ENCODE assay signal across 10 cellular contexts in the genomic region with DNA sequence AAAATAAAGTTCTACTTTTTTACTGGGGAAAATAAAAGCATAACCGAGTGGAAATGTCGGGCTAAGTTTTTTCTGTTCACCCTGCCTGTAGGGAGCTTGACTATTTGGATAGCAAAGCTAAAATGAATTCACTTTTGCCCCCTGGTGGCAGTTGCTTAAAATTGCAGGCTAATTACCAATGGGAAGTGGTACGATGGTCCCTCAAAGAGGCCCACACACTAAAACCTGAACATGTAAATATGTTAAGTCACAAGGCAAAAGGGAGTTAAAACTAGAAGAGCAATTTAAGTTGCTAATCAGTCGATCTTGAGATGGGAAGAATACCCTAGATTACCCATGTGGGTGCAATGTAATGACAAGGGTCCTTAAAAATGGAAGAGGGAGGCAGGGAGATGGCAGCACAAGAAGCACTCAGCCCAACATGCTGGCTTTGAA. TPM values are rescaled to one million over a fixed set of nuclear protein-coding genes. Genes with fewer than 3 reads are reported as not detected.
DNase-seq lines count a peak whose midpoint lies in the region; ATAC-seq, FAIRE-seq and TF ChIP-seq lines count a peak whose summit lies in the region.
"Had no signal": no experiment of that assay in that cellular context is flagged by ENCODE, and none has a peak within 500 bp of the region (broad histone marks: within the 10 kb centered on the region; RNA-seq: fewer than 3 reads in every experiment).

No MANE protein-coding gene starts in this region.

- H3F3A ChIP-seq in MM.1S (ENCODE audit: insufficient read depth, low read length): no peaks in the 10 kb centered on the region

- H2AFZ ChIP-seq in MM.1S (ENCODE audit: low read length) (no peak overlapping the region), K562 (ENCODE audit: low read depth, low read length) (no peak overlapping the region), osteoblast (ENCODE audit: low read length) (no peak overlapping the region)

- H3K79me2 ChIP-seq in MM.1S (ENCODE audit: low read length): no peaks in the 10 kb centered on the region
- H3K79me2 ChIP-seq in K562 (ENCODE audit: control insufficient read depth, insufficient read depth, low read length): no peaks in the 10 kb centered on the region
- H3K79me2 ChIP-seq in osteoblast (ENCODE audit: insufficient read depth, low read length): no peaks in the 10 kb centered on the region

- no peaks in the 10 kb centered on the region for H3K4me1 ChIP-seq in MM.1S (ENCODE audit: low read length)
- no peaks in the 10 kb centered on the region; a peak in 1 of 5 replicates for H3K4me1 ChIP-seq in K562 (replicated peaks in 1 of 2; ENCODE audit: control insufficient read depth in 2 of 2, insufficient read depth in 2 of 2, low read length in 2 of 2)
- no peaks in the 10 kb centered on the region for H3K4me1 ChIP-seq in osteoblast (ENCODE audit: insufficient read depth, low read length)
- H3K4me1 ChIP-seq in left lung: no peaks in the 10 kb centered on the region
- no peaks in the 10 kb centered on the region for H3K4me1 ChIP-seq in ascending aorta

- CTCF ChIA-PET in K562 (lab: Yijun Ruan, JAX; ENCODE audit: low intra/inter-chr PET ratio): interaction anchor here (1.0 to 1.3 kb wide), 2 partner anchors 102 to 103 kb away, joined by 3 to 6 read pairs; no protein-coding TSS in a partner anchor

- H3K9me3 ChIP-seq in MM.1S (replicated peaks; ENCODE audit: insufficient read depth, low read length): no peaks in the 10 kb centered on the region
- H3K9me3 ChIP-seq in K562 (replicated peaks; ENCODE audit: control insufficient read depth, insufficient read depth, low read depth, low read length): peaks cover 4% of the 10 kb centered on the region
- H3K9me3 ChIP-seq in osteoblast (ENCODE audit: low read depth, low read length): no peaks in the 10 kb centered on the region
- H3K9me3 ChIP-seq in left lung: peaks cover 0 to 5% of the 10 kb centered on the region in 2 donors
- no peaks in the 10 kb centered on the region for H3K9me3 ChIP-seq in ascending aorta

- H3K9me2 ChIP-seq in MM.1S (replicated peaks; ENCODE audit: insufficient read depth, low read length): no peaks in the 10 kb centered on the region

- DNase-seq in NOMO-1 treated with DMSO at 0.1 percent for 48 hours (lab: John Stamatoyannopoulos, UW; ENCODE audit: unreplicated experiment) (peak; percentile 14), NOMO-1 (lab: John Stamatoyannopoulos, UW; ENCODE audit: unreplicated experiment in 2 of 2) (no peak), MM.1S (peak; percentile 53), K562 (ENCODE audit: extremely low read depth in 1 of 4, low spot score in 3 of 4) (peak; percentile 53 to 75 (median 62)), osteoblast (ENCODE audit: insufficient read length, low spot score, missing footprints) (peak; percentile 43), left lung (no peak), ascending aorta (ENCODE audit: low spot score in 2 of 2) (no peak), H54 (ENCODE audit: insufficient read length, low spot score) (no peak)

- no peak overlapping the region for H3K9ac ChIP-seq in MM.1S (ENCODE audit: low read length)
- no peak overlapping the region for H3K9ac ChIP-seq in K562 (ENCODE audit: insufficient read depth in 1 of 2, low read depth in 2 of 2, low read length in 2 of 2)

- FAIRE-seq in K562 (lab: Jason Lieb, UNC) (peak; percentile 80), H54 (lab: Jason Lieb, UNC) (no peak)

- H3K36me3 ChIP-seq in MM.1S (replicated peaks; ENCODE audit: insufficient read depth, low read length) (no peaks in the 10 kb centered on the region), K562 (ENCODE audit: control insufficient read depth, insufficient read depth, low read length) (no peaks in the 10 kb centered on the region), osteoblast (ENCODE audit: insufficient read depth, low read length) (no peaks in the 10 kb centered on the region), left lung (no peaks in the 10 kb centered on the region), ascending aorta (no peaks in the 10 kb centered on the region)

- H3K4me2 ChIP-seq in MM.1S (ENCODE audit: low read depth, low read length) (no peak overlapping the region), K562 (ENCODE audit: insufficient read depth, low read length) (no peak overlapping the region), osteoblast (ENCODE audit: insufficient read depth, low read length) (no peak overlapping the region)

- in situ Hi-C loops in K562 (cut with MboI): no loop called here

- ATAC-seq in K562 (peak; percentile 69; the same call in 2 of the 3 replicates), left lung (no peak)

- BruUV-seq in K562 (replicated peaks; lab: Mats Ljungman, UMichigan): no TSS peak

- 4% methylated on average over 4 of the region's 4 CpGs for WGBS in K562 (ENCODE audit: insufficient coverage, low coverage, missing lambda C conversion rate)

- H3K4me3 ChIP-seq in MM.1S (ENCODE audit: low read length) (no peak overlapping the region), K562 (no peak overlapping the region), osteoblast (ENCODE audit: insufficient read depth, low read length) (no peak overlapping the region), left lung (no peak overlapping the region), ascending aorta (no peak overlapping the region)

- no peak for TF ChIP-seq EP300 in K562 (IDR thresholded peaks at IDR 0.05; ENCODE audit: low read length)

- H3K27ac ChIP-seq in MM.1S (ENCODE audit: low read length): no peak overlapping the region
- H3K27ac ChIP-seq in K562 (ENCODE audit: extremely low read depth, low read depth, low read length): no peak overlapping the region
- no peak overlapping the region for H3K27ac ChIP-seq in osteoblast (ENCODE audit: low read depth, low read length)
- no peak overlapping the region for H3K27ac ChIP-seq in left lung
- no peak overlapping the region for H3K27ac ChIP-seq in ascending aorta
- H3K27ac ChIP-seq: C4-2B had no signal

- no peaks in the 10 kb centered on the region for H3K9me1 ChIP-seq in K562 (ENCODE audit: control insufficient read depth, insufficient read depth, low read length)

- TF ChIP-seq POLR2A in K562 (conservative IDR thresholded peaks at IDR 0.05): no peak
- TF ChIP-seq POLR2A in H54 (IDR thresholded peaks at IDR 0.05; ENCODE audit: low read depth, low read length): no peak

- intact Hi-C loops in K562 (cut with micrococcal nuclease): loop anchor here (2.0 kb wide), 1 partner anchor 102 kb away; no protein-coding TSS in a partner anchor
- intact Hi-C loops in left lung (cut with DNase I): no loop called here
- intact Hi-C loops in ascending aorta (cut with DNase I): no loop called here

- TF ChIP-seq CTCF in MM.1S (IDR thresholded peaks at IDR 0.05; ENCODE audit: low read length) (peak; percentile 71), K562 (IDR thresholded peaks at IDR 0.05 in 2 of 3, conservative IDR thresholded peaks at IDR 0.05 in 1 of 3; ENCODE audit: insufficient read depth in 2 of 3, low read depth in 1 of 3, low read length in 3 of 3) (peak; percentile 53 to 70 (median 63)), osteoblast (IDR thresholded peaks at IDR 0.05; ENCODE audit: extremely low read depth, low read depth, low read length) (peak; percentile 39), left lung (IDR thresholded peaks at IDR 0.05) (peak in 1 of 2 donors; percentile 48), ascending aorta (IDR thresholded peaks at IDR 0.05) (no peak)

- H3K27me3 ChIP-seq in MM.1S (replicated peaks; ENCODE audit: insufficient read depth, low read length) (peaks cover 32% of the 10 kb centered on the region), K562 (ENCODE audit: control insufficient read depth in 2 of 2, insufficient read depth in 2 of 2, low read length in 2 of 2) (peaks cover 5 to 45% of the 10 kb centered on the region in 2 experiments; a peak in 3 of 5 replicates), osteoblast (ENCODE audit: insufficient read depth, low read length) (peaks cover 2% of the 10 kb centered on the region), left lung (no peaks in the 10 kb centered on the region), ascending aorta (no peaks in the 10 kb centered on the region)

- H4K20me1 ChIP-seq in MM.1S (ENCODE audit: insufficient read depth, low read length) (no peaks in the 10 kb centered on the region), K562 (replicated peaks; ENCODE audit: control insufficient read depth, insufficient read depth, low read length) (no peaks in the 10 kb centered on the region), osteoblast (ENCODE audit: insufficient read depth, low read length) (no peaks in the 10 kb centered on the region)

- TF ChIP-seq RAD21 in K562 (CRISPR knock-in tag; conservative IDR thresholded peaks at IDR 0.05 in 1 of 2, IDR thresholded peaks at IDR 0.05 in 1 of 2): peak; percentile 17 to 64; a peak in 2 of 4 replicates

- POLR2A ChIA-PET in K562 (lab: Yijun Ruan, JAX): interaction anchor here (0.5 to 1.1 kb wide), 3 partner anchors 97 to 182 kb away, joined by 3 to 4 read pairs (median 3); no protein-coding TSS in a partner anchor

RNA-seq across cellular contexts. Expression of gene SUN5, which starts 0.9 kb away (rescaled TPM):
- total RNA-seq in K562 (2011; cell fraction: chromatin; rRNA removed; ENCODE audit: low replicate concordance): not detected in 2 replicates
- not detected in 2 replicates for total RNA-seq in K562 (2011; cell fraction: nucleolus; rRNA removed)
- not detected in 2 replicates for total RNA-seq in K562 (2011; cell fraction: nucleoplasm; rRNA removed)
- total RNA-seq in K562 (2014; rRNA removed) (not detected in 2 replicates), K562 (2014; rRNA removed; fragmentation: Illumina TruSeq; extraction: Trizol) (not detected in 2 replicates), K562 (2015; rRNA removed; fragmentation: Illumina TruSeq; extraction: Trizol) (not detected in 2 replicates), K562 (2021) (not detected in 2 replicates), osteoblast (not detected in 2 replicates), left lung (not detected), ascending aorta (not detected)
- polyA plus RNA-seq in K562 (2011; rRNA removed) (not detected in 2 replicates), K562 (2014; fragmentation: Illumina TruSeq; extraction: Trizol) (not detected in 2 replicates), K562 (2014; fragmentation: Nextera tagmentation; extraction: Ambion mirVana) (not detected), K562 (2014; rRNA removed) (not detected in 2 replicates)
- polyA plus RNA-seq in K562 (2011; cell fraction: cytosol; rRNA removed): not detected in 2 replicates
- not detected in 2 replicates for polyA plus RNA-seq in K562 (2011; cell fraction: nucleus; rRNA removed)
- not detected in 2 replicates for polyA plus RNA-seq in K562 (2012)
- polyA minus RNA-seq in K562 (2011; rRNA and poly(A)+ RNA removed): not detected in 2 replicates
- polyA minus RNA-seq in K562 (2011; cell fraction: cytosol; rRNA and poly(A)+ RNA removed): not detected in 2 replicates
- not detected in 2 replicates for polyA minus RNA-seq in K562 (2011; cell fraction: nucleus; rRNA and poly(A)+ RNA removed)
- polyA plus RNA-seq: neural cell had no signal

RNA-seq across cellular contexts. Expression of gene BPIFB2, which starts 2.4 kb away (rescaled TPM):
- not detected in 2 replicates for total RNA-seq in K562 (2011; cell fraction: chromatin; rRNA removed; ENCODE audit: low replicate concordance)
- total RNA-seq in K562 (2011; cell fraction: nucleolus; rRNA removed): not detected in 2 replicates
- not detected in 2 replicates for total RNA-seq in K562 (2011; cell fraction: nucleoplasm; rRNA removed)
- not detected in 2 replicates for total RNA-seq in K562 (2014; rRNA removed)
- total RNA-seq in K562 (2014; rRNA removed; fragmentation: Illumina TruSeq; extraction: Trizol): not detected in 2 replicates
- total RNA-seq in K562 (2015; rRNA removed; fragmentation: Illumina TruSeq; extraction: Trizol): not detected in 2 replicates
- total RNA-seq in K562 (2021): 0.11 TPM in 1 of 2 replicates, not detected in the other
- not detected in 2 replicates for polyA plus RNA-seq in K562 (2011; rRNA removed)
- polyA plus RNA-seq in K562 (2011; cell fraction: cytosol; rRNA removed): not detected in 2 replicates
- not detected in 2 replicates for polyA plus RNA-seq in K562 (2011; cell fraction: nucleus; rRNA removed)
- polyA plus RNA-seq in K562 (2012): not detected in 2 replicates
- not detected in 2 replicates for polyA plus RNA-seq in K562 (2014; fragmentation: Illumina TruSeq; extraction: Trizol)
- not detected for polyA plus RNA-seq in K562 (2014; fragmentation: Nextera tagmentation; extraction: Ambion mirVana)
- polyA plus RNA-seq in K562 (2014; rRNA removed): not detected in 2 replicates
- not detected in 2 replicates for polyA minus RNA-seq in K562 (2011; rRNA and poly(A)+ RNA removed)
- 1.1 TPM in 1 of 2 replicates, not detected in the other for polyA minus RNA-seq in K562 (2011; cell fraction: cytosol; rRNA and poly(A)+ RNA removed)
- not detected in 2 replicates for polyA minus RNA-seq in K562 (2011; cell fraction: nucleus; rRNA and poly(A)+ RNA removed)
- total RNA-seq in osteoblast: not detected in 2 replicates
- total RNA-seq in left lung: under 1 TPM in 1 of 2 donors, not detected in 1; 0.65 TPM
- total RNA-seq in ascending aorta: not detected
- polyA plus RNA-seq: neural cell had no signal

RNA-seq across cellular contexts. Expression of gene BPIFB6, which starts 26.3 kb away (rescaled TPM):
- total RNA-seq in K562 (2011; cell fraction: chromatin; rRNA removed; ENCODE audit: low replicate concordance): not detected in 2 replicates
- not detected in 2 replicates for total RNA-seq in K562 (2011; cell fraction: nucleolus; rRNA removed)
- total RNA-seq in K562 (2011; cell fraction: nucleoplasm; rRNA removed): not detected in 2 replicates
- not detected in 2 replicates for total RNA-seq in K562 (2014; rRNA removed)
- total RNA-seq in K562 (2014; rRNA removed; fragmentation: Illumina TruSeq; extraction: Trizol): not detected in 2 replicates
- total RNA-seq in K562 (2015; rRNA removed; fragmentation: Illumina TruSeq; extraction: Trizol): not detected in 2 replicates
- not detected in 2 replicates for total RNA-seq in K562 (2021)
- polyA plus RNA-seq in K562 (2011; rRNA removed): not detected in 2 replicates
- not detected in 2 replicates for polyA plus RNA-seq in K562 (2011; cell fraction: cytosol; rRNA removed)
- polyA plus RNA-seq in K562 (2011; cell fraction: nucleus; rRNA removed): not detected in 2 replicates
- not detected in 2 replicates for polyA plus RNA-seq in K562 (2012)
- not detected in 2 replicates for polyA plus RNA-seq in K562 (2014; fragmentation: Illumina TruSeq; extraction: Trizol)
- not detected for polyA plus RNA-seq in K562 (2014; fragmentation: Nextera tagmentation; extraction: Ambion mirVana)
- polyA plus RNA-seq in K562 (2014; rRNA removed): not detected in 2 replicates
- not detected in 2 replicates for polyA minus RNA-seq in K562 (2011; rRNA and poly(A)+ RNA removed)
- not detected in 2 replicates for polyA minus RNA-seq in K562 (2011; cell fraction: cytosol; rRNA and poly(A)+ RNA removed)
- polyA minus RNA-seq in K562 (2011; cell fraction: nucleus; rRNA and poly(A)+ RNA removed): not detected in 2 replicates
- total RNA-seq in osteoblast: not detected in 2 replicates
- total RNA-seq in left lung: not detected
- total RNA-seq in ascending aorta: not detected
- polyA plus RNA-seq: neural cell had no signal

RNA-seq across cellular contexts. Expression of gene BPIFB3, which starts 48.6 kb away (rescaled TPM):
- not detected in 2 replicates for total RNA-seq in K562 (2011; cell fraction: chromatin; rRNA removed; ENCODE audit: low replicate concordance)
- not detected in 2 replicates for total RNA-seq in K562 (2011; cell fraction: nucleolus; rRNA removed)
- total RNA-seq in K562 (2011; cell fraction: nucleoplasm; rRNA removed): not detected in 2 replicates
- total RNA-seq in K562 (2014; rRNA removed): not detected in 2 replicates
- not detected in 2 replicates for total RNA-seq in K562 (2014; rRNA removed; fragmentation: Illumina TruSeq; extraction: Trizol)
- not detected in 2 replicates for total RNA-seq in K562 (2015; rRNA removed; fragmentation: Illumina TruSeq; extraction: Trizol)
- total RNA-seq in K562 (2021): not detected in 2 replicates
- not detected in 2 replicates for polyA plus RNA-seq in K562 (2011; rRNA removed)
- polyA plus RNA-seq in K562 (2011; cell fraction: cytosol; rRNA removed): not detected in 2 replicates
- not detected in 2 replicates for polyA plus RNA-seq in K562 (2011; cell fraction: nucleus; rRNA removed)
- polyA plus RNA-seq in K562 (2012): not detected in 2 replicates
- polyA plus RNA-seq in K562 (2014; fragmentation: Illumina TruSeq; extraction: Trizol): not detected in 2 replicates
- not detected for polyA plus RNA-seq in K562 (2014; fragmentation: Nextera tagmentation; extraction: Ambion mirVana)
- not detected in 2 replicates for polyA plus RNA-seq in K562 (2014; rRNA removed)
- polyA minus RNA-seq in K562 (2011; rRNA and poly(A)+ RNA removed): not detected in 2 replicates
- polyA minus RNA-seq in K562 (2011; cell fraction: cytosol; rRNA and poly(A)+ RNA removed): not detected in 2 replicates
- polyA minus RNA-seq in K562 (2011; cell fraction: nucleus; rRNA and poly(A)+ RNA removed): not detected in 2 replicates
- total RNA-seq in osteoblast: not detected in 2 replicates
- total RNA-seq in left lung: not detected
- total RNA-seq in ascending aorta: not detected
- polyA plus RNA-seq: neural cell had no signal

Comparison
In these comparisons a context has a peak if more than half of its experiments do, and no peak if none do; other contexts are left out.
1. DNase-seq: peak in NOMO-1 treated with DMSO at 0.1 percent for 48 hours (single experiment), MM.1S (single experiment), K562 (4 of 4) and osteoblast (single experiment); none in NOMO-1 (0 of 2), left lung (0 of 2), ascending aorta (0 of 2) and H54 (single experiment).
2. CTCF ChIP-seq: peak in MM.1S (single experiment), K562 (3 of 3) and osteoblast (single experiment); none in ascending aorta (0 of 3).